In genomic region chr22:41403532-41404318, GRCh38 we compare ENCODE assay signal across 8 cellular contexts. TPM values are rescaled to one million over a fixed set of nuclear protein-coding genes. Genes with fewer than 3 reads are reported as not detected.
A peak's percentile ranks its signal among the peaks of the same experiment; 100 is the strongest.
DNase-seq lines count a peak whose midpoint lies in the region; ATAC-seq and TF ChIP-seq lines count a peak whose summit lies in the region.

No MANE protein-coding gene starts in this region.

- no peaks in the 10 kb centered on the region for H3K27me3 ChIP-seq in PC-3 (ENCODE audit: low read length)

- peak overlapping the region; percentile 48; the same call in 1 of the 2 replicates for H3K4me2 ChIP-seq in PC-3 (ENCODE audit: low read length)

- TF ChIP-seq CTCF in AG09319 (IDR thresholded peaks at IDR 0.05; ENCODE audit: low read depth, low read length) (peak; percentile 93), PC-3 (conservative IDR thresholded peaks at IDR 0.05; ENCODE audit: low read depth, low read length) (peak; percentile 86)

- intact Hi-C loops in PC-3 (cut with micrococcal nuclease) = loop anchor here (1.0 kb wide), 1 partner anchor 114 kb away; no protein-coding TSS in a partner anchor

- H3K9ac ChIP-seq in PC-3 (ENCODE audit: low read length) = no peak overlapping the region

- H3K27ac ChIP-seq in PC-3 (ENCODE audit: low read length) (no peak overlapping the region), epithelial cell of prostate (no peak overlapping the region)

- H3K9me3 ChIP-seq in PC-3 (ENCODE audit: low read length) = no peaks in the 10 kb centered on the region

- H3K79me2 ChIP-seq in PC-3 (ENCODE audit: low read length) = no peaks in the 10 kb centered on the region

- CTCF ChIA-PET in PC-3 (lab: Charles Lee) = interaction anchor here (0.5 to 1.4 kb wide), 9 partner anchors 12 to 153 kb away, joined by 3 to 12 read pairs (median 4); partner anchors contain the start of genes ACO2, PHF5A, RANGAP1 and TEF

- H4K20me1 ChIP-seq in PC-3 (ENCODE audit: low read length) = no peaks in the 10 kb centered on the region

- H3K9me2 ChIP-seq in PC-3 (replicated peaks; ENCODE audit: low read length) = no peaks in the 10 kb centered on the region

- peaks cover 15% of the 10 kb centered on the region for H3K4me1 ChIP-seq in PC-3 (ENCODE audit: insufficient read depth, low read length)

- BruUV-seq in PC-3 (replicated peaks; lab: Mats Ljungman, UMichigan) = no TSS peak

- no peaks in the 10 kb centered on the region for H3F3A ChIP-seq in PC-3 (ENCODE audit: low read length, unreplicated experiment)

- no peak overlapping the region for H3K4me3 ChIP-seq in PC-3 (ENCODE audit: low read length)

- peak; percentile 55 for ATAC-seq in GM19025 (IDR thresholded peaks at IDR 0.05; ENCODE audit: low read depth, unreplicated experiment)
- peak; percentile 94 for ATAC-seq in PC-3

- no peaks in the 10 kb centered on the region for H3K36me3 ChIP-seq in PC-3 (ENCODE audit: low read depth, low read length)

- H2AFZ ChIP-seq in PC-3 (ENCODE audit: low read length) = 0 out of 2 replicates have a peak overlapping the region, but pooled peaks have one; percentile 34

- DNase-seq in AG09319 (ENCODE audit: extremely low read depth, low read depth) (peak; percentile 69), HuH-7 (ENCODE audit: low spot score) (peak; percentile 98), PC-3 (peak; percentile 88), epithelial cell of prostate (ENCODE audit: low read depth, low spot score) (peak; percentile 40), myocyte (ENCODE audit: low read depth) (peak; percentile 95)
- DNase-seq in activated T-cell treated with anti-CD3 and anti-CD28 coated beads, Interleukin-2, amount 50 U/mL, for 1 hour = peak; percentile 79
- DNase-seq in stimulated activated CD8-positive, alpha-beta memory T cell treated with anti-CD3 and anti-CD28 coated beads, Interleukin-4, amount 100 ng/mL, for 48 hours = peak; percentile 90

- POLR2A ChIA-PET in PC-3 (lab: Charles Lee; ENCODE audit: unreplicated experiment) = interaction anchor here (0.6 kb wide), 1 partner anchor 22 kb away, joined by 16 read pairs; the partner anchor contains the start of gene TEF

RNA-seq across cellular contexts. Expression of gene TEF, which starts 22.0 kb away (rescaled TPM):
- total RNA-seq in PC-3 (2014; rRNA removed) (4.0 TPM in 2 replicates), myocyte (10.3 and 10.5 TPM in 2 replicates)
- 10.0 TPM for polyA plus RNA-seq in myocyte (2012)

RNA-seq across cellular contexts. Expression of gene TOB2, which starts 42.9 kb away (rescaled TPM):
- total RNA-seq in PC-3 (2014; rRNA removed) (12.8 and 13.5 TPM in 2 replicates), myocyte (21.4 and 26.2 TPM in 2 replicates)
- 17.6 TPM for polyA plus RNA-seq in myocyte (2012)

Comparison
In these comparisons a context has a peak if more than half of its experiments do, and no peak if none do; other contexts are left out.
1. DNase-seq: peak in every context shown above with its lines; median percentile 98 in HuH-7; 95 in myocyte; 90 in stimulated activated CD8-positive, alpha-beta memory T cell treated with anti-CD3 and anti-CD28 coated beads, Interleukin-4, amount 100 ng/mL, for 48 hours; 88 in PC-3; 79 in activated T-cell treated with anti-CD3 and anti-CD28 coated beads, Interleukin-2, amount 50 U/mL, for 1 hour; 69 in AG09319; 40 in epithelial cell of prostate.